ENCODE assay signal across 13 cellular contexts in the genomic region with DNA sequence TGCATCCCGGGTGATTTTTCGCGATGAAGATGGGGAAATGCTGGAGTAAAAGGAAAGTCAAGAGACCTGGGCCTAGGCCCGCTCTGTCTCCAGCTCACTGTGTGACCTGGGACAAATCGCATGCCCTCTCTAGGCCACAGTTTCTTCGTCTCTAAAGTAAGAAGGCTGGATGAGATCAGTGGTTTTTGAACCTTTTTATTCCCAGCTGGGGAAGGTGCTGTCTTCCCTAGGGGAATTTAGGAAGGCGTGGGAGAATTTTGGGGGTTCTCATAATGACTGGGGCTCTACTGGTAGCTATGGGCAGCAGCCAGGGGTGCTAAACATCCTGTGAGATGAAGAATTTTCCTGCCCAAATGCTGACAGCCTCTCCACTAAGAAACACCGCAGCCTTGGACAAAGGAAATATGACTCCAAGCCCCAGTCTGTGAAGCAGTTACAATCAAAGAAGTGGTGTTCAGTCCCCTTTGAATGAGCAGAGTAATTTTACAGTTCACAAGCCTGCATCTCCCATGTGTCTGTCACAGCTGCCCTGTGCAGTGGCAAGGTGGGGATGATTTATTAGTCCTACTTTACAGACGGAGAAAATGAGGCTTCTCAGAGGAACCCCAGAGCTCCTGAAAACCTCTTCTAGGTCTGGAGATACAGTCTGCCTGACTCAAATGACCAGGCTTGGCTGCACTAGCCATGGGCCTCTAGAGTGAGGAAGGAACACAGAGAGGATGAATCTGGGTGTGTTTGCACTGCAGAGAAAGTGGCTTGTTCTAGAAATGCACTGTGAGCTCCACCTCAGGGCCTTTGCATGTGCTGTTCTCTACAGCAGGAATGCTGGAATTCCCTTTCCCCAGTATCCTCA. TPM values are rescaled to one million over a fixed set of nuclear protein-coding genes. Genes with fewer than 3 reads are reported as not detected.
DNase-seq lines count a peak whose midpoint lies in the region; ATAC-seq and FAIRE-seq lines count a peak whose summit lies in the region.
"Had no signal": no experiment of that assay in that cellular context is flagged by ENCODE, and none has a peak within 500 bp of the region (broad histone marks: within the 10 kb centered on the region; RNA-seq: fewer than 3 reads in every experiment).

No MANE protein-coding gene starts in this region.

- FAIRE-seq in small intestine (lab: Jason Lieb, UNC): no peak

- peak overlapping the region; percentile 14 to 71 for H3K27ac ChIP-seq in small intestine (ENCODE audit: low read depth in 1 of 2, low read length in 1 of 2)
- H3K27ac ChIP-seq: left ventricle myocardium inferior had no signal

- H3K9me3 Mint-ChIP-seq in activated CD4-positive, alpha-beta T cell treated with anti-CD3 and anti-CD28 coated beads, Interleukin-2, amount 10 ng/mL, durations not matched to agents 24 days and 14 days: no peaks in the 10 kb centered on the region
- no peaks in the 10 kb centered on the region for H3K9me3 Mint-ChIP-seq in activated naive CD8-positive, alpha-beta T cell treated with anti-CD3 and anti-CD28 coated beads, Interleukin-2, amount 50 U/mL, for 24 hours

- H3K4me1 Mint-ChIP-seq in activated CD4-positive, alpha-beta T cell treated with anti-CD3 and anti-CD28 coated beads, Interleukin-2, amount 10 ng/mL, durations not matched to agents 24 days and 14 days: peaks cover 73% of the 10 kb centered on the region
- H3K4me1 Mint-ChIP-seq in activated naive CD8-positive, alpha-beta T cell treated with anti-CD3 and anti-CD28 coated beads, Interleukin-2, amount 50 U/mL, for 24 hours: peaks cover 72% of the 10 kb centered on the region

- no peaks in the 10 kb centered on the region for H3K27me3 Mint-ChIP-seq in activated CD4-positive, alpha-beta T cell treated with anti-CD3 and anti-CD28 coated beads, Interleukin-2, amount 10 ng/mL, durations not matched to agents 24 days and 14 days
- no peaks in the 10 kb centered on the region for H3K27me3 Mint-ChIP-seq in activated naive CD8-positive, alpha-beta T cell treated with anti-CD3 and anti-CD28 coated beads, Interleukin-2, amount 50 U/mL, for 24 hours

- DNase-seq in activated CD4-positive, alpha-beta T cell treated with anti-CD3 and anti-CD28 coated beads, Interleukin-2, amount 10 ng/mL, durations not matched to agents 24 days and 14 days: no peak
- no peak for DNase-seq in activated CD4-positive, alpha-beta T cell treated with anti-CD3 and anti-CD28 coated beads, Interleukin-2, amount 50 U/mL, for 1 hour
- DNase-seq in NCI-H187 (lab: John Stamatoyannopoulos, UW) (peak; percentile 42 to 51), small intestine (no peak), GM19240 (ENCODE audit: insufficient read length, low spot score) (no peak), anterior cingulate cortex (lab: John Stamatoyannopoulos, UW) (no peak), left colon (no peak)
- DNase-seq in activated naive CD8-positive, alpha-beta T cell treated with anti-CD3 and anti-CD28 coated beads, Interleukin-2, amount 50 U/mL, for 24 hours: no peak
- DNase-seq: amygdala, head of caudate nucleus, left ventricle myocardium inferior, NCI-H1105 had no signal

- no peaks in the 10 kb centered on the region for H3K9me3 ChIP-seq in small intestine (ENCODE audit: control insufficient read depth, low read depth)

- ATAC-seq in activated naive CD8-positive, alpha-beta T cell treated with anti-CD3 and anti-CD28 coated beads, Interleukin-2, amount 50 U/mL, for 24 hours: no peak
- no peak for ATAC-seq in left colon

- H3K36me3 Mint-ChIP-seq in activated CD4-positive, alpha-beta T cell treated with anti-CD3 and anti-CD28 coated beads, Interleukin-2, amount 10 ng/mL, durations not matched to agents 24 days and 14 days (ENCODE audit: low read depth): peaks cover 2% of the 10 kb centered on the region
- H3K36me3 Mint-ChIP-seq in activated naive CD8-positive, alpha-beta T cell treated with anti-CD3 and anti-CD28 coated beads, Interleukin-2, amount 50 U/mL, for 24 hours (ENCODE audit: low read depth): no peaks in the 10 kb centered on the region

- peaks cover 14 to 16% of the 10 kb centered on the region in 2 donors for H3K4me1 ChIP-seq in small intestine (ENCODE audit: control insufficient read depth in 2 of 2, insufficient read depth in 1 of 2, low read depth in 1 of 2, low read length in 1 of 2)

- no peaks in the 10 kb centered on the region for H3K36me3 ChIP-seq in small intestine (ENCODE audit: control insufficient read depth in 2 of 2, insufficient read depth in 2 of 2, low read length in 2 of 2)
- H3K36me3 ChIP-seq: upper lobe of left lung had no signal

- no peaks in the 10 kb centered on the region for H3K27me3 ChIP-seq in small intestine (ENCODE audit: control insufficient read depth in 2 of 2, insufficient read depth in 2 of 2, low read length in 2 of 2)
- H3K27me3 ChIP-seq: upper lobe of left lung had no signal

- no peak overlapping the region for H3K4me3 ChIP-seq in small intestine (ENCODE audit: low read depth in 1 of 2, low read length in 2 of 2)
- H3K4me3 ChIP-seq: left ventricle myocardium inferior, upper lobe of left lung had no signal

- H3K4me3 Mint-ChIP-seq in activated CD4-positive, alpha-beta T cell treated with anti-CD3 and anti-CD28 coated beads, Interleukin-2, amount 10 ng/mL, durations not matched to agents 24 days and 14 days: peak overlapping the region; percentile 83
- peak overlapping the region; percentile 67 for H3K4me3 Mint-ChIP-seq in activated naive CD8-positive, alpha-beta T cell treated with anti-CD3 and anti-CD28 coated beads, Interleukin-2, amount 50 U/mL, for 24 hours

- intact Hi-C loops in activated CD4-positive, alpha-beta T cell treated with anti-CD3 and anti-CD28 coated beads, Interleukin-2, amount 10 ng/mL, durations not matched to agents 24 days and 14 days (cut with micrococcal nuclease): loop anchor here (1.0 to 5.0 kb wide), 4 partner anchors 33 to 208 kb away; a partner anchor contains a TSS
- intact Hi-C loops in left colon (cut with DNase I, micrococcal nuclease): loop anchor here (5.0 to 10.0 kb wide), 2 partner anchors 130 to 138 kb away; no protein-coding TSS in a partner anchor

- peak overlapping the region; percentile 89 for H3K27ac Mint-ChIP-seq in activated CD4-positive, alpha-beta T cell treated with anti-CD3 and anti-CD28 coated beads, Interleukin-2, amount 10 ng/mL, durations not matched to agents 24 days and 14 days
- H3K27ac Mint-ChIP-seq in activated naive CD8-positive, alpha-beta T cell treated with anti-CD3 and anti-CD28 coated beads, Interleukin-2, amount 50 U/mL, for 24 hours: peak overlapping the region; percentile 90

- 90 to 91% (median 91%) methylated on average over 9 of the region's 9 CpGs for WGBS in small intestine, 3 donors

RNA-seq across cellular contexts. Expression of a gene that starts 57.2 kb away (rescaled TPM):
- total RNA-seq in activated CD4-positive, alpha-beta T cell treated with anti-CD3 and anti-CD28 coated beads, Interleukin-2, amount 10 ng/mL, durations not matched to agents 24 days and 14 days: 0.07 TPM in 1 of 2 replicates, not detected in the other
- under 1 TPM in 2 of 3 donors, not detected in 1; 0.18 to 0.22 TPM for polyA plus RNA-seq in small intestine
- under 1 TPM; 0.09 to 0.42 TPM for total RNA-seq in left colon

Comparison
In these comparisons a context has a peak if more than half of its experiments do, and no peak if none do; other contexts are left out.
1. DNase-seq: peak in NCI-H187 (2 of 2); none in activated CD4-positive, alpha-beta T cell treated with anti-CD3 and anti-CD28 coated beads, Interleukin-2, amount 10 ng/mL, durations not matched to agents 24 days and 14 days (single experiment), activated CD4-positive, alpha-beta T cell treated with anti-CD3 and anti-CD28 coated beads, Interleukin-2, amount 50 U/mL, for 1 hour (single experiment), activated naive CD8-positive, alpha-beta T cell treated with anti-CD3 and anti-CD28 coated beads, Interleukin-2, amount 50 U/mL, for 24 hours (single experiment), small intestine (single experiment), GM19240 (single experiment), anterior cingulate cortex (0 of 58) and left colon (0 of 2).